In the genomic region with DNA sequence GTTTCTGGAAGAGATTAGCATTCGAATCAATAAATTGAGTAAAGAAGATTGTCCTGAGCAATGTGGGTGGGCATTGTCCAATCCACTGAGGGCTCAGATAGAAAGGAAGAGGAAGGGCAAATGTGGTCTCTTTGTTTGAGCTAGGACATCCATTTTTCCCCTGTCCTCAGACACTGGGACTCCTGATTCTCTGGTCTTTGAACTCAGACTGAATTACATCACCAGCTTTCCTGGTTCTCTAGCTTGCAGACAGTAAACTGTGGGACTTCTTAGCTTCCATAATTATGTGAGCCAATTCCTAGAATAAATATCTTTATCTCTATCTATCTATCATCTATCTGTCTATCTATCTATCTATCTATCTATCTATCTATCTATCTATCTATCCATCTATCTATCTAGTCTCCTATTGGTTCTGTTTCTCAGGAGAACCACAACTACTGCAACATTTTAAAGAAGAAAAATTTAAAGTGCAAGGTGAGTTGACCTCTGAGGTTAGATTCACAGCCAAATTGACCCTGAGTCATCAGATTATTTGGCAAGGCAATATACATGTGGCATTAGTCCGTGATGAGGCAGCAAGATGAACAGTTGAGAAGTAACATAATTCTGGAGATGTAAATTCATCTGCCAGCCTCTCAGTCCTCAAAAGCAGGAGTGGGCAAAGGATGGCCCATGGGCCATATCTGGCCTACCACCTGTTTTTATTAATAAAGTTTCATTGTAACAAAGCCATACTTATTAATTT, we compare ENCODE assay signal across 16 cellular contexts.
"Had no signal": no experiment of that assay in that cellular context is flagged by ENCODE, and none has a peak within 500 bp of the region (broad histone marks: within the 10 kb centered on the region; RNA-seq: fewer than 3 reads in every experiment).

No MANE protein-coding gene starts in this region.

- DNase-seq: activated CD4-positive, alpha-beta T cell treated with anti-CD3 and anti-CD28 coated beads for 36 hours; activated CD4-positive, alpha-beta T cell treated with anti-CD3 and anti-CD28 coated beads, Interleukin-2, amount 50 U/mL, for 48 hours; activated gamma-delta T cell treated with Interleukin-2 at 50 U/mL for 16 hours; activated T-cell treated with anti-CD3 and anti-CD28 coated beads for 4 hours; effector CD8-positive, alpha-beta T cell; hippocampal formation; islet precursor cell; right cardiac atrium; stimulated activated CD4-positive, alpha-beta T cell treated with anti-CD3 and anti-CD28 coated beads, Interleukin-15, amount 100 ng/mL, for 24 hours; stimulated activated CD4-positive, alpha-beta T cell treated with anti-CD3 and anti-CD28 coated beads, Interleukin-2, amount 100 ng/mL, for 48 hours; stimulated activated naive CD8-positive, alpha-beta T cell treated with anti-CD3 and anti-CD28 coated beads, Interleukin-15, amount 100 ng/mL, for 72 hours; T-helper 2 cell had no signal

- FAIRE-seq: endothelial cell of umbilical vein, small intestine had no signal

- H3K4me1 ChIP-seq: esophagus muscularis mucosa had no signal

- ATAC-seq: activated CD4-positive, alpha-beta T cell treated with anti-CD3 and anti-CD28 coated beads for 36 hours; stimulated activated naive CD8-positive, alpha-beta T cell treated with anti-CD3 and anti-CD28 coated beads, Interleukin-15, amount 100 ng/mL, for 72 hours had no signal

- H3K27ac ChIP-seq: cardiac muscle cell, esophagus muscularis mucosa had no signal

- H3K27me3 ChIP-seq: cardiac muscle cell, esophagus muscularis mucosa had no signal

- H3K4me3 ChIP-seq: cardiac muscle cell, esophagus muscularis mucosa had no signal

- H3K9me3 ChIP-seq: esophagus muscularis mucosa had no signal

- H3K36me3 ChIP-seq: cardiac muscle cell, esophagus muscularis mucosa had no signal
